24 cellular contexts compared by ENCODE assay signal in the genomic region with DNA sequence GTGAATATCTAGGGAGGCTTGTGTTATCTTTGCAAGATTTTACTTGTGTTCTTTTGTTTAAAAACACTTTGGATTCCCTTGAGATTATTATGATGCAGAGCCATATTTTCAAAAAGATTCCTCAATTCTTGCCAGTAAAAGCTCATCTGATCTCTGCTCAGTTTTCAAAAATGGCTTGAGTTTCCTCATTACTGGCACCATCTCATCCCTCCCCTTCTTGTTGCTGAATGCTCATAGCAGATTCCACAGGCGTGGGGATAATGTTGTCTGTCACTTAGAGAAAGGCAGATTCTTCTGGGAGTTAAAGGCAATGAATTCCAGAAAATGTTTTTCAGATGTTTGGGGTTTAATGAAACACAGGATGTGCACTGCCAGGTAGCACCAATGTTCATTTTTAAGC.
"Had no signal": no experiment of that assay in that cellular context is flagged by ENCODE, and none has a peak within 500 bp of the region (broad histone marks: within the 10 kb centered on the region; RNA-seq: fewer than 3 reads in every experiment).

No MANE protein-coding gene starts in this region.

- H3K27me3 Mint-ChIP-seq: activated CD4-positive, alpha-beta T cell treated with anti-CD3 and anti-CD28 coated beads for 36 hours; activated naive CD8-positive, alpha-beta T cell had no signal

- H3K36me3 Mint-ChIP-seq: activated CD8-positive, alpha-beta memory T cell treated with anti-CD3 and anti-CD28 coated beads, Interleukin-2, amount 10 ng/mL, durations not matched to agents 7 days and 5 days; activated naive CD8-positive, alpha-beta T cell had no signal

- H3K4me3 Mint-ChIP-seq: activated CD4-positive, alpha-beta T cell treated with anti-CD3 and anti-CD28 coated beads for 36 hours; activated CD8-positive, alpha-beta memory T cell treated with anti-CD3 and anti-CD28 coated beads, Interleukin-2, amount 10 ng/mL, durations not matched to agents 7 days and 5 days; activated CD8-positive, alpha-beta T cell treated with anti-CD3 and anti-CD28 coated beads, Interleukin-2, amount 10 ng/mL, durations not matched to agents 7 days and 5 days; activated naive CD8-positive, alpha-beta T cell; nephron progenitor cell had no signal

- ATAC-seq: activated CD4-positive, alpha-beta T cell treated with anti-CD3 and anti-CD28 coated beads for 36 hours; activated CD8-positive, alpha-beta memory T cell treated with anti-CD3 and anti-CD28 coated beads, Interleukin-2, amount 10 ng/mL, durations not matched to agents 7 days and 5 days; activated CD8-positive, alpha-beta T cell treated with anti-CD3 and anti-CD28 coated beads, Interleukin-2, amount 10 ng/mL, durations not matched to agents 7 days and 5 days; body of pancreas; left lung; lower lobe of right lung had no signal

- DNase-seq: activated CD4-positive, alpha-beta T cell treated with anti-CD3 and anti-CD28 coated beads for 36 hours; activated CD4-positive, CD25-positive, alpha-beta regulatory T cell; activated CD8-positive, alpha-beta memory T cell treated with anti-CD3 and anti-CD28 coated beads, Interleukin-2, amount 10 ng/mL, durations not matched to agents 7 days and 5 days; activated CD8-positive, alpha-beta T cell treated with anti-CD3 and anti-CD28 coated beads, Interleukin-2, amount 10 ng/mL, durations not matched to agents 7 days and 5 days; activated T-cell treated with anti-CD3 and anti-CD28 coated beads, Interleukin-2, amount 50 U/mL, for 48 hours; adrenal gland; aorta; body of pancreas; dorsolateral prefrontal cortex; effector memory CD4-positive, alpha-beta T cell; foreskin melanocyte; left lung; lower lobe of right lung; mesenchymal stem cell; nephron progenitor cell; spleen; stimulated activated naive CD4-positive, alpha-beta T cell treated with Interleukin-2 at 50 U/mL for 16 hours; upper lobe of left lung had no signal

- H3K9me3 ChIP-seq: adrenal gland, body of pancreas, left lung, lower lobe of right lung, neutrophil, right atrium auricular region, spleen, upper lobe of left lung, vagina had no signal

- H3K4me3 ChIP-seq: adrenal gland, body of pancreas, coronary artery, dorsolateral prefrontal cortex, left lung, lower lobe of right lung, right atrium auricular region, spleen, upper lobe of left lung, vagina had no signal

- H3K36me3 ChIP-seq: adrenal gland, left lung, lower lobe of right lung, neutrophil, right atrium auricular region, spleen, upper lobe of left lung, vagina had no signal

- H3K27ac Mint-ChIP-seq: activated CD4-positive, alpha-beta T cell treated with anti-CD3 and anti-CD28 coated beads for 36 hours; activated CD8-positive, alpha-beta memory T cell treated with anti-CD3 and anti-CD28 coated beads, Interleukin-2, amount 10 ng/mL, durations not matched to agents 7 days and 5 days; activated CD8-positive, alpha-beta T cell treated with anti-CD3 and anti-CD28 coated beads, Interleukin-2, amount 10 ng/mL, durations not matched to agents 7 days and 5 days; activated naive CD8-positive, alpha-beta T cell; activated T-helper 2 cell treated with anti-CD3 and anti-CD28 coated beads, Interferon-gamma antibody, Interleukin-2, Interleukin-4, amounts not matched to agents 10 μg/mL and 5 μg/mL and 100 μg/mL, durations not matched to agents 14 hours and 24 hours and 36 hours; nephron progenitor cell had no signal

- H3K27ac ChIP-seq: adrenal gland, body of pancreas, coronary artery, dorsolateral prefrontal cortex, left lung, lower lobe of right lung, neutrophil, right atrium auricular region, spleen, upper lobe of left lung, vagina had no signal

- H3K27me3 ChIP-seq: adrenal gland, body of pancreas, dorsolateral prefrontal cortex, left lung, neutrophil, right atrium auricular region, spleen, upper lobe of left lung, vagina had no signal

- H3K9me3 Mint-ChIP-seq: activated T-helper 2 cell treated with anti-CD3 and anti-CD28 coated beads, Interferon-gamma antibody, Interleukin-2, Interleukin-4, amounts not matched to agents 10 μg/mL and 5 μg/mL and 100 μg/mL, durations not matched to agents 14 hours and 24 hours and 36 hours had no signal
